In the genomic region with DNA sequence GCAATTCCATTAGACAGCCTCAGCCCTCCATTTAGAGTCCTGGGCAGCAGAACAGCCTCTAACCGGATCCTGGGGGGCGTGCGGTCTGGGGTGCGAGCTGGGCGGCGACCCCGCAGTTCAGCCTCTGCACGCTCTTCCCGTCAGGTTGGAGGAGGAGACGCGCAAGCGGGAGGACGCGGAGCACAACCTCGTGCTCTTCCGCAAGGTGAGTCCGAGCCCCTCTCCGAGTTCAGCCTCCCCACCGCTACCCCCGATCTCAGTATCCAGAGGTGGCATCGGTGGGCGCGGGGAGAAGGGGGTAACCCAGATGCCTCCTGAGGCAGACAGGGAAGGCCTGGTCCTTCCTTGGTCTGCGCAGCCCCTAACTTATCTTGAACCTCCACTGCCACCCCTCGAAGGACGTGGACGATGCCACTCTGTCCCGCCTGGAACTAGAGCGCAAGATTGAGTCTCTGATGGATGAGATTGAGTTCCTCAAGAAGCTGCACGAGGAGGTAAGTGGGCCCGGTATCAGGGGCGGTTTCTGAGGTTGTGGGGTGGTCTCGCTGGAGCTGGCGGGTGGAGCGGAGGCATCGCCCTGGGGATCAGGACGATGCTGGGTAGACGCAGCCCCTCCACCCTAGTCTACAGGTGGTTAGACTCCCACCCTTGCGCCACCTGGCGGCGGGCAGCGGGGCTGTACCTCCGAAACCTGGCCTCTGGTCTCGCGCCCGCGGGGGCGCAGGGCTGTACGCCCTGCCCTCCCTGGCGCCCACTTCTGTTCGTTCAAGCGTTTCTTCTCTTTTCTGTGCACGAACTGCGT, we compare ENCODE assay signal across 1 cellular context.
TF ChIP-seq lines count a peak whose summit lies in the region.

No MANE protein-coding gene starts in this region.

TF ChIP-seq in neural cell, 6 proteins besides CTCF, POLR2A, EP300 and RAD21 (continued from another document):
- TF ChIP-seq, protein P1, sequence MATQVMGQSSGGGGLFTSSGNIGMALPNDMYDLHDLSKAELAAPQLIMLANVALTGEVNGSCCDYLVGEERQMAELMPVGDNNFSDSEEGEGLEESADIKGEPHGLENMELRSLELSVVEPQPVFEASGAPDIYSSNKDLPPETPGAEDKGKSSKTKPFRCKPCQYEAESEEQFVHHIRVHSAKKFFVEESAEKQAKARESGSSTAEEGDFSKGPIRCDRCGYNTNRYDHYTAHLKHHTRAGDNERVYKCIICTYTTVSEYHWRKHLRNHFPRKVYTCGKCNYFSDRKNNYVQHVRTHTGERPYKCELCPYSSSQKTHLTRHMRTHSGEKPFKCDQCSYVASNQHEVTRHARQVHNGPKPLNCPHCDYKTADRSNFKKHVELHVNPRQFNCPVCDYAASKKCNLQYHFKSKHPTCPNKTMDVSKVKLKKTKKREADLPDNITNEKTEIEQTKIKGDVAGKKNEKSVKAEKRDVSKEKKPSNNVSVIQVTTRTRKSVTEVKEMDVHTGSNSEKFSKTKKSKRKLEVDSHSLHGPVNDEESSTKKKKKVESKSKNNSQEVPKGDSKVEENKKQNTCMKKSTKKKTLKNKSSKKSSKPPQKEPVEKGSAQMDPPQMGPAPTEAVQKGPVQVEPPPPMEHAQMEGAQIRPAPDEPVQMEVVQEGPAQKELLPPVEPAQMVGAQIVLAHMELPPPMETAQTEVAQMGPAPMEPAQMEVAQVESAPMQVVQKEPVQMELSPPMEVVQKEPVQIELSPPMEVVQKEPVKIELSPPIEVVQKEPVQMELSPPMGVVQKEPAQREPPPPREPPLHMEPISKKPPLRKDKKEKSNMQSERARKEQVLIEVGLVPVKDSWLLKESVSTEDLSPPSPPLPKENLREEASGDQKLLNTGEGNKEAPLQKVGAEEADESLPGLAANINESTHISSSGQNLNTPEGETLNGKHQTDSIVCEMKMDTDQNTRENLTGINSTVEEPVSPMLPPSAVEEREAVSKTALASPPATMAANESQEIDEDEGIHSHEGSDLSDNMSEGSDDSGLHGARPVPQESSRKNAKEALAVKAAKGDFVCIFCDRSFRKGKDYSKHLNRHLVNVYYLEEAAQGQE (IDR thresholded peaks at IDR 0.05; ENCODE audit: borderline replicate concordance), result no peak
- no peak for TF ChIP-seq MXI1 (conservative IDR thresholded peaks at IDR 0.05; ENCODE audit: poor library complexity, severe bottlenecking)
- TF ChIP-seq POLR2AphosphoS5 (IDR thresholded peaks at IDR 0.05), result no peak
- TF ChIP-seq EZH2 (IDR thresholded peaks at IDR 0.05; ENCODE audit: borderline replicate concordance, insufficient read depth, low read length, poor library complexity, severe bottlenecking), result peak; percentile 65
